In genomic region chr16:17419266-17419665, GRCh38 we compare ENCODE assay signal across 36 cellular contexts.
"Had no signal": no experiment of that assay in that cellular context is flagged by ENCODE, and none has a peak within 500 bp of the region (broad histone marks: within the 10 kb centered on the region; RNA-seq: fewer than 3 reads in every experiment).

No MANE protein-coding gene starts in this region.

- H3K36me3 Mint-ChIP-seq: activated naive CD4-positive, alpha-beta T cell treated with anti-CD3 and anti-CD28 coated beads, Interleukin-2, amount 50 U/mL, for 24 hours had no signal

- H3K27me3 Mint-ChIP-seq: activated CD4-positive, alpha-beta memory T cell treated with anti-CD3 and anti-CD28 coated beads, Interleukin-2, amount 10 ng/mL, durations not matched to agents 7 days and 5 days; activated CD4-positive, alpha-beta T cell treated with anti-CD3 and anti-CD28 coated beads for 36 hours; activated CD4-positive, alpha-beta T cell treated with anti-CD3 and anti-CD28 coated beads, Interleukin-2, amount 10 ng/mL, durations not matched to agents 7 days and 5 days; activated CD8-positive, alpha-beta memory T cell treated with anti-CD3 and anti-CD28 coated beads, Interleukin-2, amount 10 ng/mL, durations not matched to agents 7 days and 5 days; activated naive CD4-positive, alpha-beta T cell treated with anti-CD3 and anti-CD28 coated beads, Interleukin-2, amount 10 ng/mL, durations not matched to agents 7 days and 5 days; activated naive CD4-positive, alpha-beta T cell treated with anti-CD3 and anti-CD28 coated beads, Interleukin-2, amount 50 U/mL, for 24 hours; activated naive CD8-positive, alpha-beta T cell; activated naive CD8-positive, alpha-beta T cell treated with anti-CD3 and anti-CD28 coated beads, Interleukin-2, amount 10 ng/mL, durations not matched to agents 7 days and 5 days; activated naive CD8-positive, alpha-beta T cell treated with anti-CD3 and anti-CD28 coated beads, Interleukin-2, amount 50 U/mL, for 24 hours; brain; central memory CD8-positive, alpha-beta T cell; T-cell; T-helper 17 cell had no signal

- H3K36me3 ChIP-seq: ascending aorta, cardiac muscle cell had no signal

- H3K4me3 ChIP-seq: ascending aorta, cardiac muscle cell had no signal

- H3K27ac Mint-ChIP-seq: activated CD4-positive, alpha-beta memory T cell treated with anti-CD3 and anti-CD28 coated beads, Interleukin-2, amount 10 ng/mL, durations not matched to agents 7 days and 5 days; activated CD4-positive, alpha-beta T cell treated with anti-CD3 and anti-CD28 coated beads for 36 hours; activated CD4-positive, alpha-beta T cell treated with anti-CD3 and anti-CD28 coated beads, Interleukin-2, amount 10 ng/mL, durations not matched to agents 7 days and 5 days; activated CD8-positive, alpha-beta memory T cell treated with anti-CD3 and anti-CD28 coated beads, Interleukin-2, amount 10 ng/mL, durations not matched to agents 7 days and 5 days; activated CD8-positive, alpha-beta T cell treated with anti-CD3 and anti-CD28 coated beads, Interleukin-2, amount 10 ng/mL, durations not matched to agents 7 days and 5 days; activated naive CD4-positive, alpha-beta T cell treated with anti-CD3 and anti-CD28 coated beads, Interleukin-2, amount 10 ng/mL, durations not matched to agents 7 days and 5 days; activated naive CD4-positive, alpha-beta T cell treated with anti-CD3 and anti-CD28 coated beads, Interleukin-2, amount 50 U/mL, for 24 hours; activated naive CD8-positive, alpha-beta T cell; activated naive CD8-positive, alpha-beta T cell treated with anti-CD3 and anti-CD28 coated beads, Interleukin-2, amount 10 ng/mL, durations not matched to agents 7 days and 5 days; activated naive CD8-positive, alpha-beta T cell treated with anti-CD3 and anti-CD28 coated beads, Interleukin-2, amount 50 U/mL, for 24 hours; activated T-helper 2 cell treated with anti-CD3 and anti-CD28 coated beads, Interferon-gamma antibody, Interleukin-2, Interleukin-4, amounts not matched to agents 10 μg/mL and 5 μg/mL and 100 μg/mL, durations not matched to agents 14 hours and 24 hours and 36 hours; brain; T-cell had no signal

- FAIRE-seq: bronchial epithelial cell, TTC549 had no signal

- DNase-seq: activated CD4-positive, alpha-beta memory T cell treated with anti-CD3 and anti-CD28 coated beads, Interleukin-2, amount 10 ng/mL, durations not matched to agents 7 days and 5 days; activated CD4-positive, alpha-beta T cell treated with anti-CD3 and anti-CD28 coated beads for 1 hour; activated CD4-positive, alpha-beta T cell treated with anti-CD3 and anti-CD28 coated beads for 36 hours; activated CD4-positive, alpha-beta T cell treated with anti-CD3 and anti-CD28 coated beads for 48 hours; activated CD4-positive, alpha-beta T cell treated with anti-CD3 and anti-CD28 coated beads, Interleukin-2, amount 10 ng/mL, durations not matched to agents 7 days and 5 days; activated CD4-positive, alpha-beta T cell treated with anti-CD3 and anti-CD28 coated beads, Interleukin-2, amount 50 U/mL, for 48 hours; activated CD4-positive, CD25-positive, alpha-beta regulatory T cell; activated CD8-positive, alpha-beta memory T cell treated with anti-CD3 and anti-CD28 coated beads for 24 hours; activated CD8-positive, alpha-beta memory T cell treated with anti-CD3 and anti-CD28 coated beads, Interleukin-2, amount 10 ng/mL, durations not matched to agents 7 days and 5 days; activated CD8-positive, alpha-beta memory T cell treated with anti-CD3 and anti-CD28 coated beads, Interleukin-2, amount 50 U/mL, for 48 hours; activated CD8-positive, alpha-beta T cell treated with anti-CD3 and anti-CD28 coated beads, Interleukin-2, amount 10 ng/mL, durations not matched to agents 7 days and 5 days; activated effector memory CD4-positive, alpha-beta T cell treated with Interleukin-2 at 50 U/mL for 16 hours; activated gamma-delta T cell; activated naive CD4-positive, alpha-beta T cell treated with anti-CD3 and anti-CD28 coated beads, Interleukin-2, amount 10 ng/mL, durations not matched to agents 7 days and 5 days; activated naive CD4-positive, alpha-beta T cell treated with Interleukin-2 at 50 U/mL for 16 hours; activated naive CD8-positive, alpha-beta T cell treated with anti-CD3 and anti-CD28 coated beads, Interleukin-2, amount 10 ng/mL, durations not matched to agents 7 days and 5 days; activated naive CD8-positive, alpha-beta T cell treated with anti-CD3 and anti-CD28 coated beads, Interleukin-2, amount 50 U/mL, for 24 hours; activated T-cell treated with anti-CD3 and anti-CD28 coated beads, Interleukin-2, amount 50 U/mL, for 1 hour; activated T-cell treated with anti-CD3 and anti-CD28 coated beads, Interleukin-2, amount 50 U/mL, for 48 hours; amygdala; anterior cingulate cortex; caudate nucleus; cerebellar nuclear complex; T-cell; T-helper 17 cell had no signal

- ATAC-seq: activated CD4-positive, alpha-beta T cell treated with anti-CD3 and anti-CD28 coated beads for 36 hours; activated CD4-positive, CD25-positive, alpha-beta regulatory T cell treated with anti-CD3 and anti-CD28 coated beads, Interleukin-2, amount 50 U/mL, for 24 hours; activated CD8-positive, alpha-beta memory T cell treated with anti-CD3 and anti-CD28 coated beads, Interleukin-2, amount 10 ng/mL, durations not matched to agents 7 days and 5 days; activated CD8-positive, alpha-beta T cell treated with anti-CD3 and anti-CD28 coated beads, Interleukin-2, amount 10 ng/mL, durations not matched to agents 7 days and 5 days; activated naive CD8-positive, alpha-beta T cell treated with anti-CD3 and anti-CD28 coated beads, Interleukin-2, amount 50 U/mL, for 24 hours; T-cell; T-helper 17 cell had no signal

- H3K27ac ChIP-seq: ascending aorta, cardiac muscle cell, VCaP had no signal

- H3K9me3 Mint-ChIP-seq: activated CD4-positive, alpha-beta memory T cell treated with anti-CD3 and anti-CD28 coated beads, Interleukin-2, amount 10 ng/mL, durations not matched to agents 7 days and 5 days; activated naive CD4-positive, alpha-beta T cell treated with anti-CD3 and anti-CD28 coated beads, Interleukin-2, amount 50 U/mL, for 24 hours; activated naive CD8-positive, alpha-beta T cell treated with anti-CD3 and anti-CD28 coated beads, Interleukin-2, amount 50 U/mL, for 24 hours; central memory CD8-positive, alpha-beta T cell; T-cell had no signal

- H3K27me3 ChIP-seq: ascending aorta, cardiac muscle cell had no signal

- H3K4me3 Mint-ChIP-seq: activated CD4-positive, alpha-beta memory T cell treated with anti-CD3 and anti-CD28 coated beads, Interleukin-2, amount 10 ng/mL, durations not matched to agents 7 days and 5 days; activated CD4-positive, alpha-beta T cell treated with anti-CD3 and anti-CD28 coated beads for 36 hours; activated CD4-positive, alpha-beta T cell treated with anti-CD3 and anti-CD28 coated beads, Interleukin-2, amount 10 ng/mL, durations not matched to agents 7 days and 5 days; activated CD8-positive, alpha-beta memory T cell treated with anti-CD3 and anti-CD28 coated beads, Interleukin-2, amount 10 ng/mL, durations not matched to agents 7 days and 5 days; activated CD8-positive, alpha-beta T cell treated with anti-CD3 and anti-CD28 coated beads, Interleukin-2, amount 10 ng/mL, durations not matched to agents 7 days and 5 days; activated naive CD4-positive, alpha-beta T cell treated with anti-CD3 and anti-CD28 coated beads, Interleukin-2, amount 10 ng/mL, durations not matched to agents 7 days and 5 days; activated naive CD4-positive, alpha-beta T cell treated with anti-CD3 and anti-CD28 coated beads, Interleukin-2, amount 50 U/mL, for 24 hours; activated naive CD8-positive, alpha-beta T cell; activated naive CD8-positive, alpha-beta T cell treated with anti-CD3 and anti-CD28 coated beads, Interleukin-2, amount 10 ng/mL, durations not matched to agents 7 days and 5 days; activated naive CD8-positive, alpha-beta T cell treated with anti-CD3 and anti-CD28 coated beads, Interleukin-2, amount 50 U/mL, for 24 hours; brain; central memory CD8-positive, alpha-beta T cell; T-cell; T-helper 17 cell had no signal

- H3K9me3 ChIP-seq: ascending aorta had no signal
